1 cellular context compared by ENCODE assay signal in genomic region chr11:8690374-8691342, GRCh38.
TF ChIP-seq lines count a peak whose summit lies in the region.

No MANE protein-coding gene starts in this region.

TF ChIP-seq in GM23338, 12 proteins besides CTCF, POLR2A, EP300 and RAD21 (continued from another document):
- TF ChIP-seq ETS1 (IDR thresholded peaks at IDR 0.05) (no peak), ZNF462 (CRISPR knock-in tag; IDR thresholded peaks at IDR 0.05) (no peak), CREB1 (CRISPR knock-in tag; IDR thresholded peaks at IDR 0.05; ENCODE audit: low read depth) (no peak), JUNB (IDR thresholded peaks at IDR 0.05; ENCODE audit: unreplicated experiment) (no peak), REST (IDR thresholded peaks at IDR 0.05; ENCODE audit: unreplicated experiment) (no peak), EZH2 (IDR thresholded peaks at IDR 0.05; ENCODE audit: low read depth, unreplicated experiment) (no peak), EZH2phosphoT487 (IDR thresholded peaks at IDR 0.05; ENCODE audit: unreplicated experiment) (no peak), POLR2AphosphoS5 (IDR thresholded peaks at IDR 0.05; ENCODE audit: low read depth) (no peak), NANOG (IDR thresholded peaks at IDR 0.05; ENCODE audit: borderline replicate concordance) (no peak)
